ENCODE assay signal across 33 cellular contexts in genomic region chr2:94869131-94869530, GRCh38. TPM values are rescaled to one million over a fixed set of nuclear protein-coding genes. Genes with fewer than 3 reads are reported as not detected.
"Had no signal": no experiment of that assay in that cellular context is flagged by ENCODE, and none has a peak within 500 bp of the region (broad histone marks: within the 10 kb centered on the region; RNA-seq: fewer than 3 reads in every experiment).

No MANE protein-coding gene starts in this region.

- ATAC-seq: activated CD8-positive, alpha-beta T cell treated with anti-CD3 and anti-CD28 coated beads for 36 hours; activated naive CD8-positive, alpha-beta T cell treated with anti-CD3 and anti-CD28 coated beads, Interleukin-2, amount 50 U/mL, for 24 hours; activated T-cell treated with anti-CD3 and anti-CD28 coated beads, Interleukin-2, amount 50 U/mL, for 4 hours; Panc1; SK-N-SH treated with all-trans-retinoic acid at 6 μM for 48 hours had no signal

- H3K9me3 ChIP-seq: MG63 had no signal

- H3K36me3 ChIP-seq: MG63 had no signal

- H3K4me3 ChIP-seq: MG63 had no signal

- DNase-seq: activated CD4-positive, alpha-beta T cell treated with anti-CD3 and anti-CD28 coated beads, Interleukin-2, amount 10 ng/mL, durations not matched to agents 24 days and 14 days; activated CD4-positive, alpha-beta T cell treated with anti-CD3 and anti-CD28 coated beads, Interleukin-2, amount 50 U/mL, for 4 hours; activated CD8-positive, alpha-beta memory T cell treated with anti-CD3 and anti-CD28 coated beads, Interleukin-2, amount 50 U/mL, for 4 hours; activated CD8-positive, alpha-beta T cell treated with anti-CD3 and anti-CD28 coated beads for 36 hours; activated gamma-delta T cell treated with Interleukin-2 at 50 U/mL for 16 hours; activated naive CD4-positive, alpha-beta T cell treated with anti-CD3 and anti-CD28 coated beads, Interleukin-2, amount 10 ng/mL, durations not matched to agents 7 days and 5 days; activated naive CD8-positive, alpha-beta T cell treated with anti-CD3 and anti-CD28 coated beads, Interleukin-2, amount 50 U/mL, for 24 hours; activated T-cell treated with anti-CD3 and anti-CD28 coated beads for 4 hours; activated T-cell treated with anti-CD3 and anti-CD28 coated beads, Interleukin-2, amount 50 U/mL, for 4 hours; anterior cingulate cortex; caudate nucleus; cerebellar nuclear complex; Kasumi-1; KG1; MG63; NCI-H1048; NCI-H1105 treated with DMSO at 0.1 percent for 48 hours; NCI-H1436; NCI-H1694; NCI-H1930; NCI-H2081 treated with DMSO at 0.1 percent for 48 hours; NCI-H226; NCI-H524 treated with DMSO at 0.1 percent for 48 hours; SHP77 treated with DMSO at 0.1 percent for 48 hours; T-helper 1 cell; T-helper 2 cell; T-helper 9 cell had no signal

RNA-seq across cellular contexts. Expression of gene TEKT4, which starts 2.1 kb away (rescaled TPM):
- total RNA-seq: activated CD8-positive, alpha-beta T cell treated with anti-CD3 and anti-CD28 coated beads for 36 hours; activated T-cell treated with anti-CD3 and anti-CD28 coated beads, Interleukin-2, amount 50 U/mL, for 4 hours; bronchial epithelial cell; NCI-H460; RPMI7951; SK-MEL-5 had no signal
